8 cellular contexts compared by ENCODE assay signal in the genomic region with DNA sequence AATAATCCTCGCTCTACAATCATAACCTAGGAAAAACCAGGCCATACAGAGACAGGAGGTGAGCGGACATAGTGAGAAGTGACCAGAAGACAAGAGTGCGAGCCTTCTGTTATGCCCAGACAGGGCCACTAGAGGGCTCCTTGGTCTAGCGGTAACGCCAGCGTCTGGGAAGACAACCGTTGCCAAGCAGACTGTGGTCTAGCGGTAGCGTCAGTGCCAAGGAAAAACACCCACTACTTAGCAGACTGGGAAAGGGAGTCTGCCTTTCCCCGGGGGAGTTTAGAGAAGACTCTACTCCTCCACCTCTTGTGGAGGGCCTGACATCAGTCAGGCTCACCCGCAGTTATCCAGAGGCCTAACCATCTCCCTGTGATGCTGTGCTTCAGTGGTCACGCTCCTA. TPM values are rescaled to one million over a fixed set of nuclear protein-coding genes. Genes with fewer than 3 reads are reported as not detected.
DNase-seq lines count a peak whose midpoint lies in the region; ATAC-seq and TF ChIP-seq lines count a peak whose summit lies in the region.
"Not testable (repeated sequence)": the region's sequence is repeated elsewhere in the genome, so short reads cannot be mapped to it uniquely, and the experiment has no call there.

No MANE protein-coding gene starts in this region.

- H3K9me3 ChIP-seq in MM.1S (replicated peaks; ENCODE audit: insufficient read depth, low read length); SK-N-SH; thyroid gland: not testable (repeated sequence)

- not testable (repeated sequence) for H3K9ac ChIP-seq in MM.1S (ENCODE audit: low read length); SK-N-SH

- not testable (repeated sequence) for H3K36me3 ChIP-seq in MM.1S (replicated peaks; ENCODE audit: insufficient read depth, low read length); SK-N-SH (replicated peaks in 1 of 2; ENCODE audit: control insufficient read depth in 1 of 2, insufficient read depth in 2 of 2, low read length in 1 of 2); kidney epithelial cell (ENCODE audit: control insufficient read depth, insufficient read depth, low read length); thyroid gland

- TF ChIP-seq EP300 in SK-N-SH (IDR thresholded peaks at IDR 0.05; ENCODE audit: borderline replicate concordance in 1 of 2, low read depth in 1 of 2, low read length in 1 of 2): not testable (repeated sequence)

- WGBS in SK-N-SH (ENCODE audit: low lambda C conversion rate): 19% methylated on average over 12 of the region's 12 CpGs
- WGBS in thyroid gland, 2 donors: 24 to 34% methylated on average over 12 of the region's 12 CpGs

- not testable (repeated sequence) for H3F3A ChIP-seq in MM.1S (ENCODE audit: insufficient read depth, low read length); SK-N-SH (replicated peaks; ENCODE audit: insufficient read depth)

- TF ChIP-seq POLR2A in thyroid gland (IDR thresholded peaks at IDR 0.05): not testable (repeated sequence)

- H4K20me1 ChIP-seq in MM.1S (ENCODE audit: insufficient read depth, low read length); SK-N-SH (ENCODE audit: insufficient read depth): not testable (repeated sequence)

- H3K27ac ChIP-seq in MM.1S (ENCODE audit: low read length); SK-N-SH (ENCODE audit: low read depth in 2 of 2, low read length in 1 of 2); dorsolateral prefrontal cortex; thyroid gland: not testable (repeated sequence)

- not testable (repeated sequence) for H3K9me2 ChIP-seq in MM.1S (replicated peaks; ENCODE audit: insufficient read depth, low read length); SK-N-SH

- peaks cover 32% of the 10 kb centered on the region for H3K27me3 ChIP-seq in MM.1S (replicated peaks; ENCODE audit: insufficient read depth, low read length)
- H3K27me3 ChIP-seq in SK-N-SH (ENCODE audit: insufficient read depth); dorsolateral prefrontal cortex; kidney epithelial cell (ENCODE audit: control insufficient read depth, insufficient read depth, low read length); thyroid gland: not testable (repeated sequence)

- DNase-seq in EL: peak; percentile 42
- DNase-seq in MM.1S; SK-N-SH; kidney epithelial cell (ENCODE audit: low read depth): not testable (repeated sequence)
- DNase-seq in activated T-cell treated with anti-CD3 and anti-CD28 coated beads for 48 hours (ENCODE audit: low read depth): peak; percentile 50
- DNase-seq in dorsolateral prefrontal cortex: peak in 7 of 10 donors; percentile 28 to 71 (median 61)
- DNase-seq in sciatic nerve (ENCODE audit: low spot score): peak; percentile 71
- DNase-seq in thyroid gland: peak; percentile 42 to 58

- POLR2A ChIA-PET in SK-N-SH (lab: Yijun Ruan, JAX): not testable (repeated sequence)

- not testable (repeated sequence) for H2AFZ ChIP-seq in MM.1S (ENCODE audit: low read length); SK-N-SH (ENCODE audit: low read depth)

- peak; percentile 7; the same call in 1 of the 2 replicates for TF ChIP-seq CTCF in MM.1S (IDR thresholded peaks at IDR 0.05; ENCODE audit: low read length)
- TF ChIP-seq CTCF in SK-N-SH (IDR thresholded peaks at IDR 0.05): peak; percentile 69
- peak in 52 of 56 donors; percentile 16 to 73 (median 54) for TF ChIP-seq CTCF in dorsolateral prefrontal cortex (IDR thresholded peaks at IDR 0.05 in 54 of 56, conservative IDR thresholded peaks at IDR 0.05 in 2 of 56; ENCODE audit: low read depth in 1 of 56, partially characterized antibody in 56 of 56)
- peak; percentile 17 for TF ChIP-seq CTCF in kidney epithelial cell (IDR thresholded peaks at IDR 0.05; ENCODE audit: insufficient read depth, low read length, poor library complexity, severe bottlenecking)
- peak in 5 of 6 experiments; percentile 20 to 54 (median 48) for TF ChIP-seq CTCF in thyroid gland (IDR thresholded peaks at IDR 0.05)

- CTCF ChIA-PET in SK-N-SH (lab: Yijun Ruan, JAX): not testable (repeated sequence)

- H3K4me2 ChIP-seq in MM.1S (ENCODE audit: low read depth, low read length); SK-N-SH: not testable (repeated sequence)

- TF ChIP-seq RAD21 in SK-N-SH (IDR thresholded peaks at IDR 0.05; ENCODE audit: low read length): peak; percentile 45

- intact Hi-C loops in dorsolateral prefrontal cortex (cut with DNase I); sciatic nerve (cut with DNase I); thyroid gland (cut with DNase I): not testable (repeated sequence)

- not testable (repeated sequence) for H3K4me1 ChIP-seq in MM.1S (ENCODE audit: low read length); SK-N-SH (ENCODE audit: control insufficient read depth in 1 of 2, insufficient read depth in 2 of 2, low read depth in 1 of 2, low read length in 1 of 2); thyroid gland

- not testable (repeated sequence) for ATAC-seq in sciatic nerve

- not testable (repeated sequence) for H3K4me3 ChIP-seq in MM.1S (ENCODE audit: low read length); SK-N-SH (ENCODE audit: low read depth in 2 of 2, low read length in 1 of 2); dorsolateral prefrontal cortex; kidney epithelial cell (ENCODE audit: low read depth, low read length); thyroid gland (replicated peaks in 1 of 3)

- H3K79me2 ChIP-seq in MM.1S (ENCODE audit: low read length); SK-N-SH (ENCODE audit: insufficient read depth): not testable (repeated sequence)

RNA-seq across cellular contexts. Expression of gene SLC6A16, which starts 58.6 kb away (rescaled TPM):
- 0.33 and 0.80 TPM in 2 replicates for polyA plus RNA-seq in SK-N-SH (2012; rRNA removed)
- 0.20 and 0.41 TPM in 2 replicates for polyA plus RNA-seq in SK-N-SH (2012; cell fraction: cytosol; rRNA removed)
- polyA plus RNA-seq in SK-N-SH (2012; cell fraction: nucleus; rRNA removed): 2.7 and 6.3 TPM in 2 replicates
- total RNA-seq in dorsolateral prefrontal cortex: 1 to 10 TPM in 113 of 120 experiments, under 1 TPM in 7; 0.28 to 6.3 (median 2.2) TPM
- 0.17 and 0.75 TPM in 2 replicates for total RNA-seq in kidney epithelial cell
- total RNA-seq in sciatic nerve: 5.6 TPM
- 1 to 10 TPM in 2 of 4 donors, under 1 TPM in 2; 0.24 to 7.8 (median 1.4) TPM for total RNA-seq in thyroid gland

Comparison
In these comparisons a context has a peak if more than half of its experiments do, and no peak if none do; other contexts are left out.
1. CTCF ChIP-seq: peak in every context shown above with its lines; median percentile 69 in SK-N-SH; 54 in dorsolateral prefrontal cortex; 48 in thyroid gland; 17 in kidney epithelial cell; 7 in MM.1S.